In genomic region chr11:130457909-130458729, GRCh38 we compare ENCODE assay signal across 29 cellular contexts. TPM values are rescaled to one million over a fixed set of nuclear protein-coding genes. Genes with fewer than 3 reads are reported as not detected.
A peak's percentile ranks its signal among the peaks of the same experiment; 100 is the strongest.
DNase-seq lines count a peak whose midpoint lies in the region; ATAC-seq, FAIRE-seq and TF ChIP-seq lines count a peak whose summit lies in the region.
"Had no signal": no experiment of that assay in that cellular context is flagged by ENCODE, and none has a peak within 500 bp of the region (broad histone marks: within the 10 kb centered on the region; RNA-seq: fewer than 3 reads in every experiment).

No MANE protein-coding gene starts in this region.

- H3K4me1 Mint-ChIP-seq in WTC11: no peaks in the 10 kb centered on the region; the same call in 1 of the 2 replicates
- peaks cover 30% of the 10 kb centered on the region for H3K4me1 Mint-ChIP-seq in osteocyte (ENCODE audit: unreplicated experiment)
- H3K4me1 Mint-ChIP-seq: endodermal cell; stimulated activated naive CD8-positive, alpha-beta T cell treated with anti-CD3 and anti-CD28 coated beads, Interleukin-15, amount 100 ng/mL, for 72 hours had no signal

- 66% methylated on average over 19 of the region's 19 CpGs for WGBS in prostate gland

- DNase-seq in AG08395 (ENCODE audit: low spot score) (peak; percentile 63), WTC11 (ENCODE audit: low spot score) (no peak), left ventricle myocardium inferior (peak; percentile 56), prostate gland (ENCODE audit: low spot score) (peak; percentile 22), MG63 (no peak), T-helper 9 cell (no peak), osteocyte (ENCODE audit: extremely low spot score, unreplicated experiment) (no peak), D721Med (ENCODE audit: insufficient read length, low spot score) (no peak)
- DNase-seq: activated CD4-positive, CD25-positive, alpha-beta regulatory T cell treated with anti-CD3 and anti-CD28 coated beads, Interleukin-2, amount 50 U/mL, for 72 hours; activated CD8-positive, alpha-beta memory T cell treated with anti-CD3 and anti-CD28 coated beads for 24 hours; activated naive CD4-positive, alpha-beta T cell treated with anti-CD3 and anti-CD28 coated beads, Interleukin-2, amount 50 U/mL, for 16 hours; activated T-cell treated with anti-CD3 and anti-CD28 coated beads, Interleukin-2, amount 50 U/mL, for 48 hours; endodermal cell; islet precursor cell; NCI-H1694; NCI-H774; PC-9; sigmoid colon; stimulated activated CD4-positive, alpha-beta T cell treated with anti-CD3 and anti-CD28 coated beads, Interleukin-2, amount 100 ng/mL, for 24 hours; stimulated activated naive CD8-positive, alpha-beta T cell treated with anti-CD3 and anti-CD28 coated beads, Interleukin-15, amount 100 ng/mL, for 72 hours had no signal

- POLR2A ChIA-PET in WTC11 (lab: Charles Lee): no interaction called here

- no peaks in the 10 kb centered on the region for H3K36me3 Mint-ChIP-seq in WTC11
- H3K36me3 Mint-ChIP-seq in osteocyte (ENCODE audit: unreplicated experiment): peaks cover 55% of the 10 kb centered on the region

- FAIRE-seq in D721Med (lab: Jason Lieb, UNC): no peak
- FAIRE-seq: A549, astrocyte, GM19239, H1 had no signal

- H3K9me3 Mint-ChIP-seq in WTC11 (no peaks in the 10 kb centered on the region), osteocyte (ENCODE audit: unreplicated experiment) (no peaks in the 10 kb centered on the region)
- H3K9me3 Mint-ChIP-seq: endodermal cell; neural progenitor cell; stimulated activated naive CD8-positive, alpha-beta T cell treated with anti-CD3 and anti-CD28 coated beads, Interleukin-15, amount 100 ng/mL, for 72 hours had no signal

- ATAC-seq in WTC11: no peak; the same call in 1 of the 2 replicates
- ATAC-seq: A549; stimulated activated naive CD8-positive, alpha-beta T cell treated with anti-CD3 and anti-CD28 coated beads, Interleukin-15, amount 100 ng/mL, for 72 hours had no signal

- TF ChIP-seq CTCF in WTC11 (IDR thresholded peaks at IDR 0.05) (no peak), left ventricle myocardium inferior (IDR thresholded peaks at IDR 0.05; ENCODE audit: borderline replicate concordance) (peak; percentile 15), prostate gland (IDR thresholded peaks at IDR 0.05) (no peak), osteocyte (IDR thresholded peaks at IDR 0.05) (no peak), D721Med (IDR thresholded peaks at IDR 0.05; ENCODE audit: insufficient read depth, missing control alignments) (no peak)

- H3K27me3 ChIP-seq in left ventricle myocardium inferior (ENCODE audit: low read depth) (no peaks in the 10 kb centered on the region), prostate gland (replicated peaks; ENCODE audit: insufficient read depth) (no peaks in the 10 kb centered on the region), MG63 (no peaks in the 10 kb centered on the region)
- H3K27me3 ChIP-seq: sigmoid colon, upper lobe of left lung had no signal

- CTCF ChIA-PET in WTC11 (lab: Charles Lee): interaction anchor here (1.3 kb wide), 1 partner anchor 404 kb away, joined by 4 read pairs; no protein-coding TSS in a partner anchor

- H3K9me3 ChIP-seq in left ventricle myocardium inferior (replicated peaks) (no peaks in the 10 kb centered on the region), prostate gland (no peaks in the 10 kb centered on the region), MG63 (no peaks in the 10 kb centered on the region)
- H3K9me3 ChIP-seq: A549, sigmoid colon, upper lobe of left lung had no signal

- intact Hi-C loops in left ventricle myocardium inferior (cut with micrococcal nuclease): no loop called here
- intact Hi-C loops in prostate gland (cut with DNase I): no loop called here

- peaks cover 32% of the 10 kb centered on the region for H3K27me3 Mint-ChIP-seq in WTC11 (ENCODE audit: low read depth)
- H3K27me3 Mint-ChIP-seq in osteocyte (ENCODE audit: unreplicated experiment): no peaks in the 10 kb centered on the region

- TF ChIP-seq POLR2A in prostate gland (IDR thresholded peaks at IDR 0.05): no peak

- H3K27ac ChIP-seq in left ventricle myocardium inferior (replicated peaks) (peak overlapping the region; percentile 93), prostate gland (peak overlapping the region in 1 of 2 donors; percentile 38)
- H3K27ac ChIP-seq: A549, C4-2B, neural progenitor cell, PC-9, sigmoid colon had no signal

- peaks cover 35% of the 10 kb centered on the region for H3K36me3 ChIP-seq in left ventricle myocardium inferior
- H3K36me3 ChIP-seq in prostate gland: no peaks in the 10 kb centered on the region
- no peaks in the 10 kb centered on the region for H3K36me3 ChIP-seq in MG63
- H3K36me3 ChIP-seq: neural progenitor cell had no signal

- H3K4me1 ChIP-seq in left ventricle myocardium inferior (peaks cover 86% of the 10 kb centered on the region), prostate gland (replicated peaks) (no peaks in the 10 kb centered on the region)
- H3K4me1 ChIP-seq: A549, neural progenitor cell, sigmoid colon had no signal

- H3K27ac Mint-ChIP-seq in WTC11 (no peak overlapping the region), osteocyte (ENCODE audit: unreplicated experiment) (no peak overlapping the region)
- H3K27ac Mint-ChIP-seq: endodermal cell, neural progenitor cell had no signal

- H3K4me3 Mint-ChIP-seq in WTC11 (no peak overlapping the region), osteocyte (ENCODE audit: unreplicated experiment) (no peak overlapping the region)
- H3K4me3 Mint-ChIP-seq: endodermal cell; neural progenitor cell; stimulated activated naive CD8-positive, alpha-beta T cell treated with anti-CD3 and anti-CD28 coated beads, Interleukin-15, amount 100 ng/mL, for 72 hours had no signal

- H3K4me3 ChIP-seq in left ventricle myocardium inferior (peak overlapping the region; percentile 31), prostate gland (no peak overlapping the region), MG63 (no peak overlapping the region)
- H3K4me3 ChIP-seq: A549, neural progenitor cell, PC-9, sigmoid colon, upper lobe of left lung had no signal

TF ChIP-seq in WTC11, 78 proteins besides CTCF, POLR2A, EP300 and RAD21:
- TF ChIP-seq ZNF121 (CRISPR knock-in tag; IDR thresholded peaks at IDR 0.05) (peak; percentile 82; the same call in 1 of the 2 replicates), USF1 (CRISPR knock-in tag; IDR thresholded peaks at IDR 0.05) (no peak)

RNA-seq across cellular contexts. Expression of gene ADAMTS15, which starts 9.7 kb away (rescaled TPM):
- 3.1 to 3.7 TPM (median 3.2 TPM) in 3 replicates for total RNA-seq in WTC11 (2021)
- 22.9 TPM for total RNA-seq in left ventricle myocardium inferior
- 1 to 10 TPM in 1 of 2 donors, under 1 TPM in 1; 0.59 to 1.5 TPM for total RNA-seq in prostate gland
- total RNA-seq in MG63 (2014; rRNA removed; shearing (Covaris generic); ENCODE audit: low replicate concordance): 1.2 and 2.1 TPM in 2 replicates
- 78.8 and 81.6 TPM in 2 replicates for total RNA-seq in osteocyte
- total RNA-seq: mononuclear cell, SK-MEL-5 had no signal

RNA-seq across cellular contexts. Expression of gene ADAMTS8, which starts 29.7 kb away (rescaled TPM):
- total RNA-seq in WTC11 (2021) (9.9 to 10.4 TPM (median 10.2 TPM) in 3 replicates), left ventricle myocardium inferior (0.85 TPM), prostate gland (1 to 10 TPM in 1 of 2 donors, under 1 TPM in 1; 0.82 to 1.7 TPM), osteocyte (0.19 and 0.31 TPM in 2 replicates)
- 2.6 and 3.5 TPM in 2 replicates for total RNA-seq in MG63 (2014; rRNA removed; shearing (Covaris generic); ENCODE audit: low replicate concordance)
- total RNA-seq: mononuclear cell, PC-9 had no signal

Comparison
In these comparisons a context has a peak if more than half of its experiments do, and no peak if none do; other contexts are left out.
1. DNase-seq: peak in AG08395 (single experiment), left ventricle myocardium inferior (single experiment) and prostate gland (single experiment); none in WTC11 (single experiment), MG63 (single experiment), T-helper 9 cell (single experiment), osteocyte (single experiment) and D721Med (single experiment).